Comparison of ENCODE assay signal across 30 cellular contexts in the genomic region with DNA sequence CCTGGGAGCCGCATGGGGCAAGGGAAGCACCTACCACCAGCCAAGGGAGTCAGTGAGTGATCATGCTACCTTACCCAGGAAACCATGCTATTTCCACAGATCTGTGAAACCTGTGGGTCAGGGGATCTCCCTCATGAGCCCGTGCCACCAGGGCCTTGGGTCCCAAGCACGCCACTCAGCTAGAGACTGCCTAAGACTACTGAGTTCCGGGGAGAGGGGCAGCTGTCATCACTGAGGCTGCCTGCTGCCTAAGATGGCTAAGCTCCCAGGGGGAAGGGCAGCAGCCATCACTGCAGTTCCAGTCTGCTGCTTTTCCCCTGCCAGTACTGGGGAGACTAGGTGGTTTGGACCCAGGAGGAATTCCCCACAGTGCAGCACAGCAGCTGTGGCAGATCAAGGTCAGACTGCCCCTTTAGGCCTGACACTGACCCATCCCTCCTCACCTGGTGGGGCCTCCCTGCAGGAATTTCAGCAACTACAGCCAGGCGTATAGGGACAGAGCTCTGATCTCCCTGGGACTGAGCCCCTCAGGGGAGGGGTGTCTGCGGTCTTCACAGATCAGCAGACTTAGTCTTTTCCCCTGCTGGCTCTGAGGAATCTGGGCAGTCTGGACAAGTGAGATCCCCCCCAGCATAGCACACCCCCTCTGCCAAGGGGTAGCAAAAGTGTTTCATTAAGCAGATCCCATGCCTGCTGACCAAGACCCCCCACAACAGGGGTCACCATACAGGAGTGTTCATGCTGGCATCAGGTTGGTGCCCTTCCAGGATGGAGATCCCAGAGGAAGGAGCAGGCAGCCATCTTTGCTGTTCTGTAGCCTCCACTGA. TPM values are rescaled to one million over a fixed set of nuclear protein-coding genes. Genes with fewer than 3 reads are reported as not detected.
DNase-seq lines count a peak whose midpoint lies in the region; ATAC-seq, FAIRE-seq and TF ChIP-seq lines count a peak whose summit lies in the region.
"Had no signal": no experiment of that assay in that cellular context is flagged by ENCODE, and none has a peak within 500 bp of the region (broad histone marks: within the 10 kb centered on the region; RNA-seq: fewer than 3 reads in every experiment).

No MANE protein-coding gene starts in this region.

- CTCF ChIA-PET in GM12878 (lab: Yijun Ruan, JAX): no interaction called here

- H3K4me2 ChIP-seq in GM12878 (ENCODE audit: control insufficient read depth, insufficient read depth): no peak overlapping the region
- no peak overlapping the region for H3K4me2 ChIP-seq in neuronal stem cell (ENCODE audit: insufficient read depth, low read length, poor library complexity, severe bottlenecking)

- in situ Hi-C loops in GM12878 (cut with MboI): no loop called here
- in situ Hi-C loops in transverse colon (cut with MboI; ENCODE audit: low pct_ligation_motif_present in 1 of 4, low pct_unique_long_range_greater_than_20kb in 1 of 4, low sequenced_read_pairs in 3 of 4): no loop called here

- H2BK15ac ChIP-seq in neuronal stem cell (ENCODE audit: low read length): no peak overlapping the region

- H3K27ac ChIP-seq in right atrium auricular region (no peak overlapping the region), GM12878 (ENCODE audit: control insufficient read depth, insufficient read depth) (no peak overlapping the region), neuronal stem cell (replicated peaks; ENCODE audit: low read length) (no peak overlapping the region), upper lobe of right lung (no peak overlapping the region), transverse colon (no peak overlapping the region)
- H3K27ac ChIP-seq: SK-N-MC had no signal

- H2BK5ac ChIP-seq in neuronal stem cell (ENCODE audit: low read length): no peak overlapping the region

- H3K9me3 ChIP-seq in right atrium auricular region (peaks cover 0 to 20% of the 10 kb centered on the region in 2 donors), GM12878 (replicated peaks; ENCODE audit: control insufficient read depth, insufficient read depth, low read length) (no peaks in the 10 kb centered on the region; the same call in 2 of the 3 replicates), neuronal stem cell (replicated peaks in 1 of 2; ENCODE audit: control insufficient read depth in 2 of 2, insufficient read depth in 1 of 2, low read depth in 1 of 2, low read length in 2 of 2) (peaks cover 0 to 1% of the 10 kb centered on the region in 2 donors), upper lobe of right lung (no peaks in the 10 kb centered on the region), transverse colon (peaks cover 0 to 5% of the 10 kb centered on the region in 2 donors)

- 23% methylated on average over 6 of the region's 6 CpGs for WGBS in GM12878 (ENCODE audit: insufficient coverage, insufficient replicate concordance, low lambda C conversion rate, missing lambda C conversion rate)
- no CpG with 5 or more reads among the region's 6 CpGs for whole genome bisulfite sequencing in neuronal stem cell (ENCODE audit: extremely low coverage in 2 of 2, insufficient read length in 2 of 2, insufficient replicate concordance in 1 of 2), 2 donors
- WGBS in transverse colon (ENCODE audit: low coverage in 1 of 2), 2 donors: 90% methylated on average over 5 of the region's 6 CpGs; no CpG with 5 or more reads in 1 of the 2 donors

- H3K4me3 ChIP-seq in right atrium auricular region: no peak overlapping the region
- no peak overlapping the region for H3K4me3 ChIP-seq in GM12878
- H3K4me3 ChIP-seq in neuronal stem cell (ENCODE audit: low read length in 2 of 2): no peak overlapping the region
- no peak overlapping the region for H3K4me3 ChIP-seq in upper lobe of right lung
- H3K4me3 ChIP-seq in transverse colon: no peak overlapping the region
- H3K4me3 ChIP-seq: K562, SK-N-MC had no signal

- no peak overlapping the region for H2BK120ac ChIP-seq in neuronal stem cell (ENCODE audit: low read depth, low read length)

- no peak overlapping the region for H3K4ac ChIP-seq in neuronal stem cell (ENCODE audit: low read length)

- H3K23ac ChIP-seq in neuronal stem cell (ENCODE audit: low read depth, low read length, poor library complexity): no peak overlapping the region

- TF ChIP-seq POLR2A in GM12878 (IDR thresholded peaks at IDR 0.05; ENCODE audit: low read depth, low read length) (no peak), transverse colon (IDR thresholded peaks at IDR 0.05) (no peak)

- no peak overlapping the region for H4K91ac ChIP-seq in neuronal stem cell (ENCODE audit: low read depth, low read length, poor library complexity)

- H3K36me3 ChIP-seq in right atrium auricular region (no peaks in the 10 kb centered on the region), GM12878 (ENCODE audit: control insufficient read depth in 2 of 2, insufficient read depth in 2 of 2, low read length in 1 of 2) (no peaks in the 10 kb centered on the region), neuronal stem cell (replicated peaks in 1 of 2; ENCODE audit: control insufficient read depth in 2 of 2, insufficient read depth in 2 of 2, low read length in 2 of 2) (no peaks in the 10 kb centered on the region), upper lobe of right lung (no peaks in the 10 kb centered on the region), transverse colon (no peaks in the 10 kb centered on the region)

- no peaks in the 10 kb centered on the region for H3K27me3 ChIP-seq in right atrium auricular region
- no peaks in the 10 kb centered on the region for H3K27me3 ChIP-seq in GM12878 (replicated peaks in 1 of 2; ENCODE audit: control insufficient read depth in 2 of 2, insufficient read depth in 2 of 2, low read length in 1 of 2)
- peaks cover 0 to 6% (median 0%) of the 10 kb centered on the region in 3 experiments for H3K27me3 ChIP-seq in neuronal stem cell (ENCODE audit: control insufficient read depth in 3 of 3, insufficient read depth in 3 of 3, low read depth in 1 of 3, low read length in 3 of 3)
- H3K27me3 ChIP-seq in upper lobe of right lung: no peaks in the 10 kb centered on the region
- no peaks in the 10 kb centered on the region for H3K27me3 ChIP-seq in transverse colon

- BruUV-seq in GM12878 (replicated peaks; lab: Mats Ljungman, UMichigan): no TSS peak

- H3K9ac ChIP-seq in GM12878 (ENCODE audit: control insufficient read depth, insufficient read depth, low read length) (no peak overlapping the region), neuronal stem cell (ENCODE audit: low read depth, low read length, poor library complexity) (peak overlapping the region; percentile 24)

- H3K18ac ChIP-seq in neuronal stem cell (ENCODE audit: low read length): no peak overlapping the region

- SMC1A ChIA-PET in GM12878 (lab: Charles Lee; ENCODE audit: uncharacterized antibody, unreplicated experiment): no interaction called here

- no peak for TF ChIP-seq RAD21 in GM12878 (IDR thresholded peaks at IDR 0.05; ENCODE audit: insufficient read depth, low read depth, low read length)

- no peaks in the 10 kb centered on the region for H3K79me2 ChIP-seq in GM12878 (ENCODE audit: control insufficient read depth, insufficient read depth, low read length)

- DNase-seq in cardiac septum (ENCODE audit: low spot score): peak; percentile 56
- no peak for DNase-seq in right atrium auricular region (ENCODE audit: low spot score)
- DNase-seq in GM12878 (ENCODE audit: low read depth, low spot score): peak; percentile 25
- no peak for DNase-seq in neuronal stem cell (ENCODE audit: low spot score)
- DNase-seq in upper lobe of right lung: peak; percentile 33
- no peak for DNase-seq in central memory CD4-positive, alpha-beta T cell
- DNase-seq in NCI-H187 (lab: John Stamatoyannopoulos, UW): no peak
- no peak for DNase-seq in transverse colon
- DNase-seq: C1 segment of cervical spinal cord; CD4-positive, alpha-beta memory T cell; COR-L47; DMS53; Kasumi-1; NCI-H1092 treated with DMSO at 0.1 percent for 48 hours; NCI-H1436 treated with DMSO at 0.1 percent for 48 hours; NCI-H1930; NCI-H2107; NCI-H524 treated with DMSO at 0.1 percent for 48 hours; NCI-H774; SIG-M5 had no signal

- no peak overlapping the region for H3K14ac ChIP-seq in neuronal stem cell (ENCODE audit: low read length)

- TF ChIP-seq EP300 in GM12878 (IDR thresholded peaks at IDR 0.05; ENCODE audit: borderline replicate concordance in 1 of 2, control insufficient read depth in 1 of 2, low read depth in 2 of 2, low read length in 2 of 2) (no peak), transverse colon (IDR thresholded peaks at IDR 0.05; ENCODE audit: low read depth) (no peak)

- POLR2A ChIA-PET in GM12878 (lab: Charles Lee): no interaction called here

- intact Hi-C loops in cardiac septum (cut with DNase I) (no loop called here), GM12878 (cut with micrococcal nuclease; ENCODE audit: unreplicated experiment) (no loop called here), upper lobe of right lung (cut with DNase I) (no loop called here), transverse colon (cut with DNase I; ENCODE audit: low total_unique reads) (no loop called here)

- FAIRE-seq in GM12878 (lab: Jason Lieb, UNC): no peak
- FAIRE-seq: A204.1, GM19239, H54, HTR-8/SVneo, K562, RCC 7860 had no signal

- H2BK12ac ChIP-seq in neuronal stem cell (ENCODE audit: low read length): no peak overlapping the region

- H2AFZ ChIP-seq in GM12878 (ENCODE audit: control insufficient read depth, low read depth, low read length): no peak overlapping the region
- H2AFZ ChIP-seq in neuronal stem cell (ENCODE audit: low read length): no peak overlapping the region

- H3K4me1 ChIP-seq in right atrium auricular region: no peaks in the 10 kb centered on the region
- H3K4me1 ChIP-seq in GM12878 (ENCODE audit: control insufficient read depth, insufficient read depth, low read length): no peaks in the 10 kb centered on the region
- H3K4me1 ChIP-seq in neuronal stem cell (ENCODE audit: control insufficient read depth in 2 of 2, insufficient read depth in 1 of 2, low read depth in 1 of 2, low read length in 2 of 2): no peaks in the 10 kb centered on the region
- no peaks in the 10 kb centered on the region for H3K4me1 ChIP-seq in upper lobe of right lung
- H3K4me1 ChIP-seq in transverse colon: no peaks in the 10 kb centered on the region

- H2AK5ac ChIP-seq in neuronal stem cell (ENCODE audit: low read depth, low read length): no peak overlapping the region

- H4K20me1 ChIP-seq in GM12878 (ENCODE audit: control insufficient read depth, insufficient read depth): no peaks in the 10 kb centered on the region

- peak; percentile 74 for ATAC-seq in GM12878
- no peak for ATAC-seq in upper lobe of right lung
- ATAC-seq: K562 had no signal

- RAD21 ChIA-PET in GM12878 (lab: Charles Lee; ENCODE audit: unreplicated experiment): no interaction called here

- H3K79me1 ChIP-seq in neuronal stem cell (ENCODE audit: low read depth, low read length): peaks cover 2% of the 10 kb centered on the region

- TF ChIP-seq CTCF in right atrium auricular region (IDR thresholded peaks at IDR 0.05): no peak
- no peak for TF ChIP-seq CTCF in GM12878 (IDR thresholded peaks at IDR 0.05 in 2 of 3, conservative IDR thresholded peaks at IDR 0.05 in 1 of 3; ENCODE audit: control insufficient read depth in 2 of 3, extremely low read depth in 1 of 3, insufficient read depth in 1 of 3, low read depth in 3 of 3, low read length in 3 of 3)
- no peak for TF ChIP-seq CTCF in upper lobe of right lung (IDR thresholded peaks at IDR 0.05)
- no peak for TF ChIP-seq CTCF in transverse colon (IDR thresholded peaks at IDR 0.05)

- H4K8ac ChIP-seq in neuronal stem cell (ENCODE audit: low read depth, low read length): no peak overlapping the region

RNA-seq across cellular contexts. Expression of a gene that starts 26.9 kb away (rescaled TPM):
- not detected for total RNA-seq in cardiac septum
- not detected for total RNA-seq in right atrium auricular region
- not detected in 2 replicates for total RNA-seq in GM12878 (2013; cell fraction: nucleolus; rRNA removed)
- not detected in 2 replicates for total RNA-seq in GM12878 (2014; rRNA removed)
- total RNA-seq in GM12878 (2014; rRNA removed; fragmentation: Illumina TruSeq; extraction: Trizol): not detected in 2 replicates
- total RNA-seq in GM12878 (2021): not detected in 2 replicates
- not detected for polyA plus RNA-seq in GM12878 (2011; ENCODE audit: low read depth)
- not detected in 2 replicates for polyA plus RNA-seq in GM12878 (2011; rRNA removed)
- not detected in 2 replicates for polyA plus RNA-seq in GM12878 (2011; cell fraction: cytosol; rRNA removed)
- polyA plus RNA-seq in GM12878 (2011; cell fraction: nucleus; rRNA removed): not detected in 2 replicates
- polyA plus RNA-seq in GM12878 (2012): 0.11 TPM in 1 of 2 replicates, not detected in the other
- polyA plus RNA-seq in GM12878 (2014; fragmentation: Illumina TruSeq; extraction: Trizol): not detected in 2 replicates
- polyA plus RNA-seq in GM12878 (2014; fragmentation: Nextera tagmentation; extraction: Ambion mirVana): not detected
- polyA plus RNA-seq in GM12878 (2014; rRNA removed): not detected in 2 replicates
- polyA plus RNA-seq in GM12878 (2016; fragmentation: Nextera tagmentation; extraction: Ambion mirVana): not detected
- polyA minus RNA-seq in GM12878 (2011; rRNA and poly(A)+ RNA removed): not detected in 2 replicates
- polyA minus RNA-seq in GM12878 (2011; cell fraction: cytosol; rRNA and poly(A)+ RNA removed): not detected in 2 replicates
- polyA minus RNA-seq in GM12878 (2011; cell fraction: nucleus; rRNA and poly(A)+ RNA removed): not detected in 2 replicates
- 2.1 TPM for polyA plus RNA-seq in neuronal stem cell (2013, experiment 1 of 2)
- polyA plus RNA-seq in neuronal stem cell (2013, experiment 2 of 2): 2.2 TPM
- not detected for total RNA-seq in upper lobe of right lung
- total RNA-seq in transverse colon: not detected
- total RNA-seq: CD4-positive, alpha-beta memory T cell; Daoy; K562; M059J had no signal
- polyA plus RNA-seq: AG04450; CD4-positive, alpha-beta memory T cell; K562 had no signal

RNA-seq across cellular contexts. Expression of a gene that starts 53.4 kb away (rescaled TPM):
- total RNA-seq in cardiac septum (47.8 TPM), right atrium auricular region (10 to 100 TPM; 36.3 to 40.8 TPM), GM12878 (2014; rRNA removed) (128 and 132 TPM in 2 replicates), GM12878 (2014; rRNA removed; fragmentation: Illumina TruSeq; extraction: Trizol) (108 and 114 TPM in 2 replicates), GM12878 (2021) (85.1 and 93.5 TPM in 2 replicates), upper lobe of right lung (58.8 TPM), transverse colon (10 to 100 TPM in 3 of 4 donors, 1 to 10 TPM in 1; 6.4 to 59.7 (median 38.7) TPM)
- 99.8 and 103 TPM in 2 replicates for total RNA-seq in GM12878 (2013; cell fraction: nucleolus; rRNA removed)
- polyA plus RNA-seq in GM12878 (2011; ENCODE audit: low read depth): 76.2 TPM
- polyA plus RNA-seq in GM12878 (2011; rRNA removed) (118 and 132 TPM in 2 replicates), GM12878 (2014; fragmentation: Illumina TruSeq; extraction: Trizol) (113 and 118 TPM in 2 replicates), GM12878 (2014; fragmentation: Nextera tagmentation; extraction: Ambion mirVana) (10 to 100 TPM; 52.1 to 76.6 TPM), GM12878 (2014; rRNA removed) (118 and 129 TPM in 2 replicates), GM12878 (2016; fragmentation: Nextera tagmentation; extraction: Ambion mirVana) (100 to 1,000 TPM; 225 to 231 TPM)
- 94.2 and 105 TPM in 2 replicates for polyA plus RNA-seq in GM12878 (2011; cell fraction: cytosol; rRNA removed)
- polyA plus RNA-seq in GM12878 (2011; cell fraction: nucleus; rRNA removed): 131 and 158 TPM in 2 replicates
- 45.0 and 65.7 TPM in 2 replicates for polyA plus RNA-seq in GM12878 (2012)
- 72.3 and 95.2 TPM in 2 replicates for polyA minus RNA-seq in GM12878 (2011; rRNA and poly(A)+ RNA removed)
- 24.3 and 44.7 TPM in 2 replicates for polyA minus RNA-seq in GM12878 (2011; cell fraction: cytosol; rRNA and poly(A)+ RNA removed)
- 62.3 and 73.9 TPM in 2 replicates for polyA minus RNA-seq in GM12878 (2011; cell fraction: nucleus; rRNA and poly(A)+ RNA removed)
- 56.9 TPM for polyA plus RNA-seq in neuronal stem cell (2013, experiment 1 of 2)
- 56.6 TPM for polyA plus RNA-seq in neuronal stem cell (2013, experiment 2 of 2)

Comparison
In these comparisons a context has a peak if more than half of its experiments do, and no peak if none do; other contexts are left out.
1. DNase-seq: peak in cardiac septum (single experiment), GM12878 (single experiment) and upper lobe of right lung (single experiment); none in right atrium auricular region (single experiment), neuronal stem cell (single experiment), central memory CD4-positive, alpha-beta T cell (single experiment), NCI-H187 (0 of 2) and transverse colon (single experiment).